Comparison of ENCODE assay signal across 1 cellular context in genomic region chr11:126343051-126343450, GRCh38.
A peak's percentile ranks its signal among the peaks of the same experiment; 100 is the strongest.
TF ChIP-seq lines count a peak whose summit lies in the region.

No MANE protein-coding gene starts in this region.

TF ChIP-seq in K562, 482 proteins besides CTCF, POLR2A, EP300 and RAD21:
- 0 out of 2 replicates have a peak, but pooled peaks have one; percentile 28 for TF ChIP-seq POLR2G (IDR thresholded peaks at IDR 0.05; ENCODE audit: low read depth, low read length)
- no peak for TF ChIP-seq RFX7 (CRISPR knock-in tag; IDR thresholded peaks at IDR 0.05)
